36 cellular contexts compared by ENCODE assay signal in genomic region chrX:142982679-142983078, GRCh38. TPM values are rescaled to one million over a fixed set of nuclear protein-coding genes. Genes with fewer than 3 reads are reported as not detected.
"Had no signal": no experiment of that assay in that cellular context is flagged by ENCODE, and none has a peak within 500 bp of the region (broad histone marks: within the 10 kb centered on the region; RNA-seq: fewer than 3 reads in every experiment).

No MANE protein-coding gene starts in this region.

- H3K4me3 ChIP-seq: ascending aorta, body of pancreas, breast epithelium had no signal

- H3K9me3 ChIP-seq: ascending aorta, body of pancreas, breast epithelium had no signal

- FAIRE-seq: TTC549 had no signal

- H3K27ac Mint-ChIP-seq: activated B cell treated with CpG ODN at 0.5 μM for 24 hours; activated CD4-positive, alpha-beta memory T cell treated with anti-CD3 and anti-CD28 coated beads, Interleukin-2, amount 10 ng/mL, durations not matched to agents 7 days and 5 days; activated CD4-positive, alpha-beta T cell treated with anti-CD3 and anti-CD28 coated beads, Interleukin-2, amount 10 ng/mL, durations not matched to agents 24 days and 14 days; activated CD8-positive, alpha-beta memory T cell treated with anti-CD3 and anti-CD28 coated beads, Interleukin-2, amount 10 ng/mL, durations not matched to agents 7 days and 5 days; activated CD8-positive, alpha-beta T cell treated with anti-CD3 and anti-CD28 coated beads, Interleukin-2, amount 10 ng/mL, durations not matched to agents 7 days and 5 days; activated naive CD4-positive, alpha-beta T cell treated with anti-CD3 and anti-CD28 coated beads, Interleukin-2, amount 10 ng/mL, durations not matched to agents 7 days and 5 days; activated naive CD4-positive, alpha-beta T cell treated with anti-CD3 and anti-CD28 coated beads, Interleukin-2, amount 50 U/mL, for 24 hours; activated naive CD8-positive, alpha-beta T cell; activated naive CD8-positive, alpha-beta T cell treated with anti-CD3 and anti-CD28 coated beads, Interleukin-2, amount 10 ng/mL, durations not matched to agents 7 days and 5 days; activated naive CD8-positive, alpha-beta T cell treated with anti-CD3 and anti-CD28 coated beads, Interleukin-2, amount 50 U/mL, for 24 hours; activated T-cell treated with anti-CD3 and anti-CD28 coated beads, Interleukin-2, amount 50 U/mL, for 24 hours; activated T-helper 2 cell treated with anti-CD3 and anti-CD28 coated beads, Interferon-gamma antibody, Interleukin-2, Interleukin-4, amounts not matched to agents 10 μg/mL and 5 μg/mL and 100 μg/mL, durations not matched to agents 14 hours and 24 hours and 36 hours; T-helper 1 cell treated with Interleukin-12 subunit alpha and Interleukin-12 subunit beta and Interleukin-4 antibody, amounts not matched to agents 30 μg/mL and 1 μg/mL, for 36 hours; T-helper 2 cell treated with Interferon-gamma antibody and Interleukin-4, amounts not matched to agents 5 μg/mL and 100 μg/mL, for 36 hours had no signal

- H3K36me3 ChIP-seq: ascending aorta, brain microvascular endothelial cell, breast epithelium had no signal

- H3K27me3 Mint-ChIP-seq: activated B cell treated with CpG ODN at 0.5 μM for 24 hours; activated CD4-positive, alpha-beta memory T cell treated with anti-CD3 and anti-CD28 coated beads, Interleukin-2, amount 10 ng/mL, durations not matched to agents 7 days and 5 days; activated CD4-positive, alpha-beta T cell treated with anti-CD3 and anti-CD28 coated beads, Interleukin-2, amount 10 ng/mL, durations not matched to agents 24 days and 14 days; activated CD8-positive, alpha-beta memory T cell treated with anti-CD3 and anti-CD28 coated beads, Interleukin-2, amount 10 ng/mL, durations not matched to agents 7 days and 5 days; activated naive CD4-positive, alpha-beta T cell treated with anti-CD3 and anti-CD28 coated beads, Interleukin-2, amount 10 ng/mL, durations not matched to agents 7 days and 5 days; activated naive CD4-positive, alpha-beta T cell treated with anti-CD3 and anti-CD28 coated beads, Interleukin-2, amount 50 U/mL, for 24 hours; activated naive CD8-positive, alpha-beta T cell; activated naive CD8-positive, alpha-beta T cell treated with anti-CD3 and anti-CD28 coated beads, Interleukin-2, amount 10 ng/mL, durations not matched to agents 7 days and 5 days; activated naive CD8-positive, alpha-beta T cell treated with anti-CD3 and anti-CD28 coated beads, Interleukin-2, amount 50 U/mL, for 24 hours; activated T-cell treated with anti-CD3 and anti-CD28 coated beads, Interleukin-2, amount 50 U/mL, for 24 hours had no signal

- H3K9me3 Mint-ChIP-seq: activated CD4-positive, alpha-beta memory T cell treated with anti-CD3 and anti-CD28 coated beads, Interleukin-2, amount 10 ng/mL, durations not matched to agents 7 days and 5 days; activated CD4-positive, alpha-beta T cell treated with anti-CD3 and anti-CD28 coated beads, Interleukin-2, amount 10 ng/mL, durations not matched to agents 24 days and 14 days; activated naive CD4-positive, alpha-beta T cell treated with anti-CD3 and anti-CD28 coated beads, Interleukin-2, amount 50 U/mL, for 24 hours had no signal

- H3K27me3 ChIP-seq: ascending aorta, body of pancreas, brain microvascular endothelial cell had no signal

- H3K4me1 ChIP-seq: ascending aorta, body of pancreas, breast epithelium had no signal

- H3K4me1 Mint-ChIP-seq: activated CD4-positive, alpha-beta memory T cell treated with anti-CD3 and anti-CD28 coated beads, Interleukin-2, amount 10 ng/mL, durations not matched to agents 7 days and 5 days; activated CD4-positive, alpha-beta T cell treated with anti-CD3 and anti-CD28 coated beads, Interleukin-2, amount 10 ng/mL, durations not matched to agents 24 days and 14 days; activated CD8-positive, alpha-beta memory T cell treated with anti-CD3 and anti-CD28 coated beads, Interleukin-2, amount 10 ng/mL, durations not matched to agents 7 days and 5 days; activated naive CD4-positive, alpha-beta T cell treated with anti-CD3 and anti-CD28 coated beads, Interleukin-2, amount 10 ng/mL, durations not matched to agents 7 days and 5 days; activated naive CD4-positive, alpha-beta T cell treated with anti-CD3 and anti-CD28 coated beads, Interleukin-2, amount 50 U/mL, for 24 hours; activated naive CD8-positive, alpha-beta T cell treated with anti-CD3 and anti-CD28 coated beads, Interleukin-2, amount 10 ng/mL, durations not matched to agents 7 days and 5 days had no signal

- ATAC-seq: activated CD8-positive, alpha-beta memory T cell treated with anti-CD3 and anti-CD28 coated beads, Interleukin-2, amount 10 ng/mL, durations not matched to agents 7 days and 5 days; activated CD8-positive, alpha-beta T cell treated with anti-CD3 and anti-CD28 coated beads, Interleukin-2, amount 10 ng/mL, durations not matched to agents 7 days and 5 days; activated naive CD8-positive, alpha-beta T cell treated with anti-CD3 and anti-CD28 coated beads, Interleukin-2, amount 50 U/mL, for 24 hours; body of pancreas had no signal

- H3K4me3 Mint-ChIP-seq: activated B cell treated with CpG ODN at 0.5 μM for 24 hours; activated CD4-positive, alpha-beta memory T cell treated with anti-CD3 and anti-CD28 coated beads, Interleukin-2, amount 10 ng/mL, durations not matched to agents 7 days and 5 days; activated CD4-positive, alpha-beta T cell treated with anti-CD3 and anti-CD28 coated beads, Interleukin-2, amount 10 ng/mL, durations not matched to agents 24 days and 14 days; activated CD8-positive, alpha-beta memory T cell treated with anti-CD3 and anti-CD28 coated beads, Interleukin-2, amount 10 ng/mL, durations not matched to agents 7 days and 5 days; activated CD8-positive, alpha-beta T cell treated with anti-CD3 and anti-CD28 coated beads, Interleukin-2, amount 10 ng/mL, durations not matched to agents 7 days and 5 days; activated naive CD4-positive, alpha-beta T cell treated with anti-CD3 and anti-CD28 coated beads, Interleukin-2, amount 10 ng/mL, durations not matched to agents 7 days and 5 days; activated naive CD4-positive, alpha-beta T cell treated with anti-CD3 and anti-CD28 coated beads, Interleukin-2, amount 50 U/mL, for 24 hours; activated naive CD8-positive, alpha-beta T cell; activated naive CD8-positive, alpha-beta T cell treated with anti-CD3 and anti-CD28 coated beads, Interleukin-2, amount 10 ng/mL, durations not matched to agents 7 days and 5 days; activated naive CD8-positive, alpha-beta T cell treated with anti-CD3 and anti-CD28 coated beads, Interleukin-2, amount 50 U/mL, for 24 hours; activated T-cell treated with anti-CD3 and anti-CD28 coated beads, Interleukin-2, amount 50 U/mL, for 24 hours; T-helper 1 cell treated with Interleukin-12 subunit alpha and Interleukin-12 subunit beta and Interleukin-4 antibody, amounts not matched to agents 30 μg/mL and 1 μg/mL, for 36 hours; T-helper 2 cell treated with Interferon-gamma antibody and Interleukin-4, amounts not matched to agents 5 μg/mL and 100 μg/mL, for 36 hours had no signal

- DNase-seq: activated B cell treated with CpG ODN at 0.5 μM for 24 hours; activated CD4-positive, alpha-beta memory T cell treated with anti-CD3 and anti-CD28 coated beads, Interleukin-2, amount 10 ng/mL, durations not matched to agents 7 days and 5 days; activated CD4-positive, alpha-beta T cell treated with anti-CD3 and anti-CD28 coated beads for 4 hours; activated CD4-positive, alpha-beta T cell treated with anti-CD3 and anti-CD28 coated beads, Interleukin-2, amount 10 ng/mL, durations not matched to agents 24 days and 14 days; activated CD4-positive, alpha-beta T cell treated with anti-CD3 and anti-CD28 coated beads, Interleukin-2, amount 50 U/mL, for 48 hours; activated CD4-positive, CD25-positive, alpha-beta regulatory T cell treated with anti-CD3 and anti-CD28 coated beads, Interleukin-2, amount 50 U/mL, for 72 hours; activated CD8-positive, alpha-beta memory T cell treated with anti-CD3 and anti-CD28 coated beads for 24 hours; activated CD8-positive, alpha-beta memory T cell treated with anti-CD3 and anti-CD28 coated beads, Interleukin-2, amount 10 ng/mL, durations not matched to agents 7 days and 5 days; activated CD8-positive, alpha-beta memory T cell treated with anti-CD3 and anti-CD28 coated beads, Interleukin-2, amount 50 U/mL, for 48 hours; activated CD8-positive, alpha-beta T cell treated with anti-CD3 and anti-CD28 coated beads, Interleukin-2, amount 10 ng/mL, durations not matched to agents 7 days and 5 days; activated effector memory CD4-positive, alpha-beta T cell treated with Interleukin-2 at 50 U/mL for 16 hours; activated gamma-delta T cell; activated naive CD4-positive, alpha-beta T cell treated with anti-CD3 and anti-CD28 coated beads, Interleukin-2, amount 10 ng/mL, durations not matched to agents 7 days and 5 days; activated naive CD4-positive, alpha-beta T cell treated with Interleukin-2 at 50 U/mL for 16 hours; activated naive CD8-positive, alpha-beta T cell treated with anti-CD3 and anti-CD28 coated beads, Interleukin-2, amount 10 ng/mL, durations not matched to agents 7 days and 5 days; activated naive CD8-positive, alpha-beta T cell treated with anti-CD3 and anti-CD28 coated beads, Interleukin-2, amount 50 U/mL, for 24 hours; activated T-cell treated with anti-CD3 and anti-CD28 coated beads, Interleukin-2, amount 50 U/mL, for 24 hours; activated T-cell treated with anti-CD3 and anti-CD28 coated beads, Interleukin-2, amount 50 U/mL, for 48 hours; amygdala; anterior cingulate cortex; body of pancreas; brain microvascular endothelial cell; central memory CD4-positive, alpha-beta T cell; T-helper 2 cell; T-helper 9 cell had no signal

- H3K36me3 Mint-ChIP-seq: activated CD8-positive, alpha-beta memory T cell treated with anti-CD3 and anti-CD28 coated beads, Interleukin-2, amount 10 ng/mL, durations not matched to agents 7 days and 5 days; activated naive CD4-positive, alpha-beta T cell treated with anti-CD3 and anti-CD28 coated beads, Interleukin-2, amount 10 ng/mL, durations not matched to agents 7 days and 5 days; activated naive CD4-positive, alpha-beta T cell treated with anti-CD3 and anti-CD28 coated beads, Interleukin-2, amount 50 U/mL, for 24 hours; activated naive CD8-positive, alpha-beta T cell; activated naive CD8-positive, alpha-beta T cell treated with anti-CD3 and anti-CD28 coated beads, Interleukin-2, amount 10 ng/mL, durations not matched to agents 7 days and 5 days had no signal

- H3K27ac ChIP-seq: ascending aorta, body of pancreas, brain microvascular endothelial cell, breast epithelium, VCaP had no signal

RNA-seq across cellular contexts. Expression of gene SPANXN4, which starts 43.0 kb away (rescaled TPM):
- total RNA-seq: activated B cell treated with CpG ODN at 0.5 μM for 24 hours; activated CD4-positive, alpha-beta memory T cell treated with anti-CD3 and anti-CD28 coated beads, Interleukin-2, amount 10 ng/mL, durations not matched to agents 7 days and 5 days; activated CD4-positive, alpha-beta T cell treated with anti-CD3 and anti-CD28 coated beads, Interleukin-2, amount 10 ng/mL, durations not matched to agents 24 days and 14 days; activated CD8-positive, alpha-beta memory T cell treated with anti-CD3 and anti-CD28 coated beads, Interleukin-2, amount 10 ng/mL, durations not matched to agents 7 days and 5 days; activated CD8-positive, alpha-beta T cell treated with anti-CD3 and anti-CD28 coated beads, Interleukin-2, amount 10 ng/mL, durations not matched to agents 7 days and 5 days; activated naive CD8-positive, alpha-beta T cell treated with anti-CD3 and anti-CD28 coated beads, Interleukin-2, amount 10 ng/mL, durations not matched to agents 7 days and 5 days; activated T-helper 2 cell treated with anti-CD3 and anti-CD28 coated beads, Interferon-gamma antibody, Interleukin-2, Interleukin-4, amounts not matched to agents 10 μg/mL and 5 μg/mL and 100 μg/mL, durations not matched to agents 14 hours and 24 hours and 36 hours; ascending aorta; body of pancreas; breast epithelium; cardiac septum; cerebellum had no signal
